ENCODE assay signal across 26 cellular contexts in genomic region chr1:55519937-55520683, GRCh38.
DNase-seq lines count a peak whose midpoint lies in the region; ATAC-seq and TF ChIP-seq lines count a peak whose summit lies in the region.
"Had no signal": no experiment of that assay in that cellular context is flagged by ENCODE, and none has a peak within 500 bp of the region (broad histone marks: within the 10 kb centered on the region; RNA-seq: fewer than 3 reads in every experiment).

No MANE protein-coding gene starts in this region.

- ATAC-seq in HG02642 (IDR thresholded peaks at IDR 0.05; ENCODE audit: poor library complexity, unreplicated experiment) = no peak
- ATAC-seq: activated T-helper 17 cell treated with anti-CD3 and anti-CD28 coated beads, Interleukin-2, amount 50 U/mL, for 72 hours; body of pancreas; gastrocnemius medialis; left lobe of liver; T-helper 17 cell had no signal

- DNase-seq in DMS 273 (lab: John Stamatoyannopoulos, UW; ENCODE audit: unreplicated experiment) (peak; percentile 97), NCI-H1694 treated with DMSO at 0.1 percent for 48 hours (lab: John Stamatoyannopoulos, UW) (peak; percentile 94), choroid plexus epithelial cell (ENCODE audit: low read depth) (peak; percentile 18), left kidney (ENCODE audit: low read depth, low spot score) (peak; percentile 33), NCI-H2029 treated with DMSO at 0.1 percent for 48 hours (lab: John Stamatoyannopoulos, UW) (no peak), SW 1271 (lab: John Stamatoyannopoulos, UW) (no peak), MV-4-11 (lab: John Stamatoyannopoulos, UW) (no peak)
- DNase-seq: activated CD4-positive, alpha-beta T cell treated with anti-CD3 and anti-CD28 coated beads, Interleukin-2, amount 10 ng/mL, durations not matched to agents 7 days and 5 days; activated naive CD8-positive, alpha-beta T cell treated with anti-CD3 and anti-CD28 coated beads, Interleukin-2, amount 10 ng/mL, durations not matched to agents 7 days and 5 days; body of pancreas; CD8-positive, alpha-beta memory T cell; cortex of kidney; DND-41; gastrocnemius medialis; H9; Kasumi-1; NCI-H1048; NCI-H2107; NCI-H774; stimulated activated CD4-positive, alpha-beta T cell treated with anti-CD3 and anti-CD28 coated beads, Interleukin-1b, Interleukin-23, amount 100 ng/mL, for 48 hours; stimulated activated naive CD4-positive, alpha-beta T cell; T-helper 17 cell had no signal

- TF ChIP-seq CTCF in choroid plexus epithelial cell (conservative IDR thresholded peaks at IDR 0.05; ENCODE audit: low read depth, low read length) = no peak

- no peak overlapping the region for H3K4me3 ChIP-seq in choroid plexus epithelial cell (ENCODE audit: low read depth, low read length)
- H3K4me3 ChIP-seq: body of pancreas, gastrocnemius medialis, thoracic aorta had no signal

Comparison
In these comparisons a context has a peak if more than half of its experiments do, and no peak if none do; other contexts are left out.
1. DNase-seq: peak in DMS 273 (single experiment), NCI-H1694 treated with DMSO at 0.1 percent for 48 hours (single experiment), choroid plexus epithelial cell (single experiment) and left kidney (single experiment); none in NCI-H2029 treated with DMSO at 0.1 percent for 48 hours (single experiment), SW 1271 (0 of 2) and MV-4-11 (single experiment).